In genomic region chr17:5430413-5430999, GRCh38 we compare ENCODE assay signal across 15 cellular contexts. TPM values are rescaled to one million over a fixed set of nuclear protein-coding genes. Genes with fewer than 3 reads are reported as not detected.
DNase-seq lines count a peak whose midpoint lies in the region; ATAC-seq, FAIRE-seq and TF ChIP-seq lines count a peak whose summit lies in the region.
"Had no signal": no experiment of that assay in that cellular context is flagged by ENCODE, and none has a peak within 500 bp of the region (broad histone marks: within the 10 kb centered on the region; RNA-seq: fewer than 3 reads in every experiment).

No MANE protein-coding gene starts in this region.

- no peaks in the 10 kb centered on the region for H3K27me3 Mint-ChIP-seq in activated T-cell treated with anti-CD3 and anti-CD28 coated beads, Interleukin-2, amount 50 U/mL, for 72 hours (ENCODE audit: low read depth)
- H3K27me3 Mint-ChIP-seq in T-cell: no peaks in the 10 kb centered on the region
- H3K27me3 Mint-ChIP-seq: CD8-positive, alpha-beta memory T cell had no signal

- peaks cover 3 to 24% of the 10 kb centered on the region in 2 donors for H3K36me3 Mint-ChIP-seq in activated T-cell treated with anti-CD3 and anti-CD28 coated beads, Interleukin-2, amount 50 U/mL, for 72 hours (ENCODE audit: insufficient read depth in 2 of 2)
- peaks cover 60% of the 10 kb centered on the region for H3K36me3 Mint-ChIP-seq in stimulated activated effector memory CD8-positive, alpha-beta T cell treated with anti-CD3 and anti-CD28 coated beads, Interleukin-12 subunit alpha, Interleukin-12 subunit beta, amount 100 ng/mL, for 72 hours
- peaks cover 68% of the 10 kb centered on the region for H3K36me3 Mint-ChIP-seq in T-cell

- no peak overlapping the region for H3K4me3 ChIP-seq in bronchial epithelial cell (ENCODE audit: low read depth, low read length)
- H3K4me3 ChIP-seq: pancreas had no signal

- FAIRE-seq in bronchial epithelial cell (lab: Jason Lieb, UNC): no peak
- FAIRE-seq: frontal cortex, pancreas had no signal

- peak overlapping the region; percentile 84 for H3K27ac Mint-ChIP-seq in activated T-cell treated with anti-CD3 and anti-CD28 coated beads, Interleukin-2, amount 50 U/mL, for 72 hours
- H3K27ac Mint-ChIP-seq in stimulated activated effector memory CD8-positive, alpha-beta T cell treated with anti-CD3 and anti-CD28 coated beads, Interleukin-12 subunit alpha, Interleukin-12 subunit beta, amount 100 ng/mL, for 72 hours: peak overlapping the region; percentile 81
- H3K27ac Mint-ChIP-seq in T-cell: peak overlapping the region in 1 of 2 donors; percentile 11

- POLR2A ChIA-PET in T-cell (lab: Charles Lee): interaction anchor here in 1 of 2 donors (0.5 kb wide), 1 partner anchor 8 kb away, joined by 3 read pairs; no protein-coding TSS in a partner anchor

- DNase-seq in activated T-cell treated with anti-CD3 and anti-CD28 coated beads, Interleukin-2, amount 50 U/mL, for 72 hours: no peak
- DNase-seq in activated T-cell treated with anti-CD3 and anti-CD28 coated beads for 4 hours (no peak), bronchial epithelial cell (ENCODE audit: low read depth) (peak; percentile 43), T-cell (no peak)
- DNase-seq in stimulated activated effector memory CD8-positive, alpha-beta T cell treated with anti-CD3 and anti-CD28 coated beads, Interleukin-12 subunit alpha, Interleukin-12 subunit beta, amount 100 ng/mL, for 72 hours (ENCODE audit: low spot score in 2 of 2): no peak
- DNase-seq in effector CD8-positive, alpha-beta T cell (lab: John Stamatoyannopoulos, UW): no peak
- DNase-seq: activated T-cell treated with anti-CD3 and anti-CD28 coated beads, Interleukin-2, amount 50 U/mL, for 1 hour; CD8-positive, alpha-beta memory T cell; KG1; midbrain; NCI-H1436; NCI-H510A treated with DMSO at 0.1 percent for 48 hours; pancreas; substantia nigra had no signal

- peaks cover 32% of the 10 kb centered on the region for H3K36me3 ChIP-seq in bronchial epithelial cell (ENCODE audit: control insufficient read depth, insufficient read depth, low read length)

- ATAC-seq in activated T-cell treated with anti-CD3 and anti-CD28 coated beads, Interleukin-2, amount 50 U/mL, for 72 hours (replicated peaks in 1 of 2): no peak
- no peak for ATAC-seq in stimulated activated effector memory CD8-positive, alpha-beta T cell treated with anti-CD3 and anti-CD28 coated beads, Interleukin-12 subunit alpha, Interleukin-12 subunit beta, amount 100 ng/mL, for 72 hours
- no peak for ATAC-seq in T-cell (replicated peaks in 1 of 4)

- TF ChIP-seq CTCF in bronchial epithelial cell (IDR thresholded peaks at IDR 0.05; ENCODE audit: insufficient read depth, low read length, severe bottlenecking): no peak

- H3K27me3 ChIP-seq in bronchial epithelial cell (ENCODE audit: control insufficient read depth, insufficient read depth, low read length): no peaks in the 10 kb centered on the region
- H3K27me3 ChIP-seq: pancreas had no signal

- no peaks in the 10 kb centered on the region for H3K9me3 Mint-ChIP-seq in activated T-cell treated with anti-CD3 and anti-CD28 coated beads, Interleukin-2, amount 50 U/mL, for 72 hours
- no peaks in the 10 kb centered on the region for H3K9me3 Mint-ChIP-seq in stimulated activated effector memory CD8-positive, alpha-beta T cell treated with anti-CD3 and anti-CD28 coated beads, Interleukin-12 subunit alpha, Interleukin-12 subunit beta, amount 100 ng/mL, for 72 hours
- H3K9me3 Mint-ChIP-seq in T-cell: no peaks in the 10 kb centered on the region
- H3K9me3 Mint-ChIP-seq: CD8-positive, alpha-beta memory T cell had no signal

- H3K4me3 Mint-ChIP-seq in activated T-cell treated with anti-CD3 and anti-CD28 coated beads, Interleukin-2, amount 50 U/mL, for 72 hours: no peak overlapping the region
- no peak overlapping the region for H3K4me3 Mint-ChIP-seq in stimulated activated effector memory CD8-positive, alpha-beta T cell treated with anti-CD3 and anti-CD28 coated beads, Interleukin-12 subunit alpha, Interleukin-12 subunit beta, amount 100 ng/mL, for 72 hours
- H3K4me3 Mint-ChIP-seq in T-cell: no peak overlapping the region
- H3K4me3 Mint-ChIP-seq: CD8-positive, alpha-beta memory T cell had no signal

- peaks cover 22% of the 10 kb centered on the region for H3K4me1 Mint-ChIP-seq in activated T-cell treated with anti-CD3 and anti-CD28 coated beads, Interleukin-2, amount 50 U/mL, for 72 hours (ENCODE audit: low read depth)
- H3K4me1 Mint-ChIP-seq in stimulated activated effector memory CD8-positive, alpha-beta T cell treated with anti-CD3 and anti-CD28 coated beads, Interleukin-12 subunit alpha, Interleukin-12 subunit beta, amount 100 ng/mL, for 72 hours: peaks cover 12% of the 10 kb centered on the region
- H3K4me1 Mint-ChIP-seq in T-cell: peaks cover 0 to 6% (median 5%) of the 10 kb centered on the region in 3 donors

- CTCF ChIA-PET in T-cell (lab: Charles Lee): interaction anchor here in 1 of 2 donors (0.6 kb wide), 1 partner anchor 35 kb away, joined by 3 read pairs; no protein-coding TSS in a partner anchor

RNA-seq across cellular contexts. Expression of gene C1QBP, which starts 8.4 kb away (rescaled TPM):
- 100 to 1,000 TPM; 203 to 206 TPM for total RNA-seq in activated T-cell treated with anti-CD3 and anti-CD28 coated beads, Interleukin-2, amount 50 U/mL, for 72 hours
- total RNA-seq in bronchial epithelial cell: 394 and 541 TPM in 2 replicates
- total RNA-seq in T-cell: 100 to 1,000 TPM in 2 of 5 donors, 10 to 100 TPM in 3; 60.1 to 102 (median 93.5) TPM

RNA-seq across cellular contexts. Expression of gene RPAIN, which starts 10.5 kb away (rescaled TPM):
- 10 to 100 TPM; 62.6 to 65.0 TPM for total RNA-seq in activated T-cell treated with anti-CD3 and anti-CD28 coated beads, Interleukin-2, amount 50 U/mL, for 72 hours
- 36.6 and 50.5 TPM in 2 replicates for total RNA-seq in bronchial epithelial cell
- total RNA-seq in T-cell: 10 to 100 TPM; 61.5 to 81.0 (median 67.7) TPM

RNA-seq across cellular contexts. Expression of gene NUP88, which starts 11.0 kb away (rescaled TPM):
- 100 to 1,000 TPM in 1 of 2 donors, 10 to 100 TPM in 1; 97.4 to 103 TPM for total RNA-seq in activated T-cell treated with anti-CD3 and anti-CD28 coated beads, Interleukin-2, amount 50 U/mL, for 72 hours
- total RNA-seq in bronchial epithelial cell: 82.1 and 93.2 TPM in 2 replicates
- total RNA-seq in T-cell: 100 to 1,000 TPM in 2 of 5 donors, 10 to 100 TPM in 3; 88.2 to 124 (median 99.7) TPM

RNA-seq across cellular contexts. Expression of gene DHX33, which starts 38.3 kb away (rescaled TPM):
- total RNA-seq in activated T-cell treated with anti-CD3 and anti-CD28 coated beads, Interleukin-2, amount 50 U/mL, for 72 hours: 10 to 100 TPM; 20.6 to 26.4 TPM
- total RNA-seq in bronchial epithelial cell (9.1 and 11.1 TPM in 2 replicates), T-cell (10 to 100 TPM in 3 of 5 donors, 1 to 10 TPM in 2; 7.5 to 13.6 (median 12.0) TPM)

RNA-seq across cellular contexts. Expression of gene DERL2, which starts 55.5 kb away (rescaled TPM):
- total RNA-seq in activated T-cell treated with anti-CD3 and anti-CD28 coated beads, Interleukin-2, amount 50 U/mL, for 72 hours: 10 to 100 TPM; 71.5 to 87.3 TPM
- total RNA-seq in bronchial epithelial cell: 19.8 and 35.0 TPM in 2 replicates
- total RNA-seq in T-cell: 10 to 100 TPM; 58.2 to 73.9 (median 64.0) TPM
